Comparison of ENCODE assay signal across 1 cellular context in genomic region chr9:120152295-120152694, GRCh38.
TF ChIP-seq lines count a peak whose summit lies in the region.

No MANE protein-coding gene starts in this region.

TF ChIP-seq in GM23338, 12 proteins besides CTCF, POLR2A, EP300 and RAD21 (continued from another document):
- TF ChIP-seq, protein P1, sequence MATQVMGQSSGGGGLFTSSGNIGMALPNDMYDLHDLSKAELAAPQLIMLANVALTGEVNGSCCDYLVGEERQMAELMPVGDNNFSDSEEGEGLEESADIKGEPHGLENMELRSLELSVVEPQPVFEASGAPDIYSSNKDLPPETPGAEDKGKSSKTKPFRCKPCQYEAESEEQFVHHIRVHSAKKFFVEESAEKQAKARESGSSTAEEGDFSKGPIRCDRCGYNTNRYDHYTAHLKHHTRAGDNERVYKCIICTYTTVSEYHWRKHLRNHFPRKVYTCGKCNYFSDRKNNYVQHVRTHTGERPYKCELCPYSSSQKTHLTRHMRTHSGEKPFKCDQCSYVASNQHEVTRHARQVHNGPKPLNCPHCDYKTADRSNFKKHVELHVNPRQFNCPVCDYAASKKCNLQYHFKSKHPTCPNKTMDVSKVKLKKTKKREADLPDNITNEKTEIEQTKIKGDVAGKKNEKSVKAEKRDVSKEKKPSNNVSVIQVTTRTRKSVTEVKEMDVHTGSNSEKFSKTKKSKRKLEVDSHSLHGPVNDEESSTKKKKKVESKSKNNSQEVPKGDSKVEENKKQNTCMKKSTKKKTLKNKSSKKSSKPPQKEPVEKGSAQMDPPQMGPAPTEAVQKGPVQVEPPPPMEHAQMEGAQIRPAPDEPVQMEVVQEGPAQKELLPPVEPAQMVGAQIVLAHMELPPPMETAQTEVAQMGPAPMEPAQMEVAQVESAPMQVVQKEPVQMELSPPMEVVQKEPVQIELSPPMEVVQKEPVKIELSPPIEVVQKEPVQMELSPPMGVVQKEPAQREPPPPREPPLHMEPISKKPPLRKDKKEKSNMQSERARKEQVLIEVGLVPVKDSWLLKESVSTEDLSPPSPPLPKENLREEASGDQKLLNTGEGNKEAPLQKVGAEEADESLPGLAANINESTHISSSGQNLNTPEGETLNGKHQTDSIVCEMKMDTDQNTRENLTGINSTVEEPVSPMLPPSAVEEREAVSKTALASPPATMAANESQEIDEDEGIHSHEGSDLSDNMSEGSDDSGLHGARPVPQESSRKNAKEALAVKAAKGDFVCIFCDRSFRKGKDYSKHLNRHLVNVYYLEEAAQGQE (IDR thresholded peaks at IDR 0.05; ENCODE audit: unreplicated experiment), result no peak
- TF ChIP-seq JUNB (IDR thresholded peaks at IDR 0.05; ENCODE audit: unreplicated experiment), result no peak
